ENCODE assay signal across 1 cellular context in the genomic region with DNA sequence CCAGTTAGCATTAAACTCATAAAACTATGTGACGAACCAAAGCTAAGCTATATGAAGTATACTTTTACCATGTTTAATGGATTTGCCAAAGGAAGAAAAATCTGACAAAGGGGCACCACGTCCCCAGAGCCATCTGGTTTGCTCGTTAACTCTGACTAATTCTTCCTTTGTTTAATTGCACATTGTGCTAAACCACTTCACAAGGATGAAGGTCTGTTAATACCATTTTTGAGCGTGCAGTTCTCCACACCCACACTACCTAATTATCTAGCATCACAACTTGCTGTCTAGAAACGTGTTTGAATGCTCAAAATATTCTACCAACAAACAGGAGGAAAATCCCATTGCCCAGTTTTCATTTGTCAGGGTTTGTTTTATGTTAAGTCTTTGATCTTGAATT.
TF ChIP-seq lines count a peak whose summit lies in the region.

No MANE protein-coding gene starts in this region.

TF ChIP-seq in SK-N-SH treated with all-trans-retinoic acid at 6 μM for 48 hours, 23 proteins besides CTCF, POLR2A, EP300 and RAD21 (continued from another document):
- TF ChIP-seq, protein P1, sequence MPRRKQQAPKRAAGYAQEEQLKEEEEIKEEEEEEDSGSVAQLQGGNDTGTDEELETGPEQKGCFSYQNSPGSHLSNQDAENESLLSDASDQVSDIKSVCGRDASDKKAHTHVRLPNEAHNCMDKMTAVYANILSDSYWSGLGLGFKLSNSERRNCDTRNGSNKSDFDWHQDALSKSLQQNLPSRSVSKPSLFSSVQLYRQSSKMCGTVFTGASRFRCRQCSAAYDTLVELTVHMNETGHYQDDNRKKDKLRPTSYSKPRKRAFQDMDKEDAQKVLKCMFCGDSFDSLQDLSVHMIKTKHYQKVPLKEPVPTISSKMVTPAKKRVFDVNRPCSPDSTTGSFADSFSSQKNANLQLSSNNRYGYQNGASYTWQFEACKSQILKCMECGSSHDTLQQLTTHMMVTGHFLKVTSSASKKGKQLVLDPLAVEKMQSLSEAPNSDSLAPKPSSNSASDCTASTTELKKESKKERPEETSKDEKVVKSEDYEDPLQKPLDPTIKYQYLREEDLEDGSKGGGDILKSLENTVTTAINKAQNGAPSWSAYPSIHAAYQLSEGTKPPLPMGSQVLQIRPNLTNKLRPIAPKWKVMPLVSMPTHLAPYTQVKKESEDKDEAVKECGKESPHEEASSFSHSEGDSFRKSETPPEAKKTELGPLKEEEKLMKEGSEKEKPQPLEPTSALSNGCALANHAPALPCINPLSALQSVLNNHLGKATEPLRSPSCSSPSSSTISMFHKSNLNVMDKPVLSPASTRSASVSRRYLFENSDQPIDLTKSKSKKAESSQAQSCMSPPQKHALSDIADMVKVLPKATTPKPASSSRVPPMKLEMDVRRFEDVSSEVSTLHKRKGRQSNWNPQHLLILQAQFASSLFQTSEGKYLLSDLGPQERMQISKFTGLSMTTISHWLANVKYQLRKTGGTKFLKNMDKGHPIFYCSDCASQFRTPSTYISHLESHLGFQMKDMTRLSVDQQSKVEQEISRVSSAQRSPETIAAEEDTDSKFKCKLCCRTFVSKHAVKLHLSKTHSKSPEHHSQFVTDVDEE (CRISPR knock-in tag; IDR thresholded peaks at IDR 0.05), result no peak
